In the genomic region with DNA sequence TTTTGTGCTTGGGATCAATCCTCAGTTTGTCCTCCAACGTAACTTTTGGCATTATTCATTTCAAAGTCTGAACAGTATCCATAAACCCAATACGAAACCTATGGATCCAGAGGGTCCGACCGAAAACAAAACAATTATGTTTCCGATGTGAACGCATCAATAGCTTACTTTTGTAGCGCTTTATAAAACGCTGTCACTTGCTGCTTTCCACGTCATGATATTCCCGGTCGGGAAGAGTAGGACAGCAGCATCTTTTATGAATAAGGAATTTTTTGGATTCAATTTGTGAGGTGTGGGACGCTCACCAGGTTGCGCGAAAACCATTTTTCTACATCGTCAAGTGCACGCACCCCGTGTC, we compare ENCODE assay signal across 8 cellular contexts.
DNase-seq lines count a peak whose midpoint lies in the region; ATAC-seq and TF ChIP-seq lines count a peak whose summit lies in the region.

No MANE protein-coding gene starts in this region.

- no peaks in the 10 kb centered on the region for H3K36me3 ChIP-seq in SJCRH30
- H3K36me3 ChIP-seq in fibroblast of lung (ENCODE audit: control insufficient read depth, insufficient read depth, low read length), result no peaks in the 10 kb centered on the region

- peak overlapping the region; percentile 95 for H2AFZ ChIP-seq in fibroblast of lung (ENCODE audit: low read length)

- DNase-seq in SJCRH30 (no peak), fibroblast of lung (ENCODE audit: low read depth in 2 of 2) (peak in 1 of 2 donors; percentile 27), retinal pigment epithelial cell (ENCODE audit: low read depth) (no peak), A172 (ENCODE audit: low spot score) (no peak), GOT3 (lab: John Stamatoyannopoulos, UW) (no peak)

- ATAC-seq in GM19463 (IDR thresholded peaks at IDR 0.05; ENCODE audit: unreplicated experiment) (no peak), HG03039 (IDR thresholded peaks at IDR 0.05; ENCODE audit: unreplicated experiment) (no peak)

- H3K4me1 ChIP-seq in SJCRH30, result no peaks in the 10 kb centered on the region
- H3K4me1 ChIP-seq in fibroblast of lung (ENCODE audit: control insufficient read depth, extremely low read depth, insufficient read depth, low read length), result no peaks in the 10 kb centered on the region

- no peaks in the 10 kb centered on the region for H3K27me3 ChIP-seq in SJCRH30
- no peaks in the 10 kb centered on the region for H3K27me3 ChIP-seq in fibroblast of lung (ENCODE audit: control insufficient read depth, insufficient read depth, low read length)

- H3K9ac ChIP-seq in fibroblast of lung (ENCODE audit: insufficient read depth, low read length), result peak overlapping the region; percentile 73

- H3K4me3 ChIP-seq in GM12875 (ENCODE audit: low read depth, low read length) (peak overlapping the region; percentile 71), SJCRH30 (peak overlapping the region; percentile 79), fibroblast of lung (replicated peaks in 1 of 4; ENCODE audit: control extremely low read depth in 1 of 4, insufficient read depth in 1 of 4, low read depth in 3 of 4, low read length in 4 of 4) (peak overlapping the region; percentile 38 to 92 (median 68)), retinal pigment epithelial cell (ENCODE audit: low read length) (peak overlapping the region; percentile 79)

- TF ChIP-seq CTCF in GM12875 (IDR thresholded peaks at IDR 0.05; ENCODE audit: borderline replicate concordance, insufficient read depth, low read depth, low read length) (no peak), fibroblast of lung (conservative IDR thresholded peaks at IDR 0.05 in 1 of 2, IDR thresholded peaks at IDR 0.05 in 1 of 2; ENCODE audit: low read depth in 1 of 2, low read length in 2 of 2) (no peak), retinal pigment epithelial cell (conservative IDR thresholded peaks at IDR 0.05; ENCODE audit: low read depth, low read length) (no peak)

- H3K9me3 ChIP-seq in SJCRH30 (replicated peaks) (no peaks in the 10 kb centered on the region), fibroblast of lung (ENCODE audit: control insufficient read depth, insufficient read depth, low read depth, low read length) (no peaks in the 10 kb centered on the region)

- H3K79me2 ChIP-seq in fibroblast of lung (ENCODE audit: control insufficient read depth, insufficient read depth, low read length), result no peaks in the 10 kb centered on the region

- no peaks in the 10 kb centered on the region for H4K20me1 ChIP-seq in fibroblast of lung (ENCODE audit: control insufficient read depth, extremely low read depth, insufficient read depth, low read length)

- H3K27ac ChIP-seq in SJCRH30 (peak overlapping the region; percentile 92), fibroblast of lung (ENCODE audit: insufficient read depth, low read length) (peak overlapping the region; percentile 90)

- H3K4me2 ChIP-seq in fibroblast of lung (ENCODE audit: extremely low read depth, insufficient read depth, low read length), result peak overlapping the region; percentile 61
